8 cellular contexts compared by ENCODE assay signal in the genomic region with DNA sequence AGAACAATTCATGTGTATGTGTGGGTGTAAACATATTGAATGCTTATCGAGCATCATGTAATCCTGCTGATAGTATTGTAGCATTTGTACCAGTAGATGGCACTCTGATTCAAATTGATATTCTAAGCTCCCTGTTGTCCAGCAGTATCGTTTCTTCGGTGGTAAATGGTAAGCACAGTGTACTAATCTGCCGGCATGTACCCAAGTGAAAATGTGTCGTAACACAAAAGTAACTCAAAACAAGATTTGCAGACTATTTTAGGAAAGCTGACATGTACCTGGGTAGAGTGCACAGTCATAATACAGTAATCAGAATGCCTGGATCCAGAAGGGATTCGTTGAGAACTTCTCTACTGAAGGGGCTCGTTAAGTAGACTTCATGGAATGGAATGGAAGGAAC. TPM values are rescaled to one million over a fixed set of nuclear protein-coding genes. Genes with fewer than 3 reads are reported as not detected.
DNase-seq lines count a peak whose midpoint lies in the region; ATAC-seq and TF ChIP-seq lines count a peak whose summit lies in the region.

No MANE protein-coding gene starts in this region.

- H3K9me3 ChIP-seq in AG04450 (ENCODE audit: control insufficient read depth, insufficient read depth, low read length) (no peaks in the 10 kb centered on the region), right atrium auricular region (no peaks in the 10 kb centered on the region), skeletal muscle satellite cell (replicated peaks; ENCODE audit: low read length) (no peaks in the 10 kb centered on the region)

- H3K27ac ChIP-seq in AG04450 (ENCODE audit: low read depth, low read length) (no peak overlapping the region), HL-60 (replicated peaks) (no peak overlapping the region), right atrium auricular region (no peak overlapping the region)

- H3K4me1 ChIP-seq in right atrium auricular region: no peaks in the 10 kb centered on the region
- H3K4me1 ChIP-seq in skeletal muscle satellite cell (ENCODE audit: control insufficient read depth, insufficient read depth, low read length): no peaks in the 10 kb centered on the region

- H3K4me3 ChIP-seq in AG04450 (ENCODE audit: low read depth, low read length): no peak overlapping the region
- no peak overlapping the region for H3K4me3 ChIP-seq in HL-60 (replicated peaks; ENCODE audit: insufficient read depth, low read length)
- H3K4me3 ChIP-seq in right atrium auricular region: no peak overlapping the region
- peak overlapping the region; percentile 41 for H3K4me3 ChIP-seq in skeletal muscle satellite cell (ENCODE audit: low read length)

- peak; percentile 69 for ATAC-seq in GM18498 (IDR thresholded peaks at IDR 0.05; ENCODE audit: unreplicated experiment)

- CTCF ChIA-PET in AG04450 (lab: Charles Lee): interaction anchor here (0.6 to 1.5 kb wide), 26 partner anchors 13 to 1045 kb away, joined by 3 to 11 read pairs (median 3); partner anchors contain the start of gene ZNF280D

- peak overlapping the region; percentile 69 for H3K4me2 ChIP-seq in skeletal muscle satellite cell (ENCODE audit: low read length)

- POLR2A ChIA-PET in AG04450 (lab: Yijun Ruan, JAX): no interaction called here

- H3K9ac ChIP-seq in skeletal muscle satellite cell (ENCODE audit: low read depth, low read length): no peak overlapping the region

- no peaks in the 10 kb centered on the region for H3K36me3 ChIP-seq in right atrium auricular region
- no peaks in the 10 kb centered on the region for H3K36me3 ChIP-seq in skeletal muscle satellite cell (ENCODE audit: insufficient read depth, low read length)

- TF ChIP-seq CTCF in AG04450 (IDR thresholded peaks at IDR 0.05; ENCODE audit: low read depth, low read length): peak; percentile 72
- TF ChIP-seq CTCF in HL-60 (IDR thresholded peaks at IDR 0.05; ENCODE audit: insufficient read depth, low read length): peak; percentile 35
- peak; percentile 56 to 78 for TF ChIP-seq CTCF in right atrium auricular region (IDR thresholded peaks at IDR 0.05)

- peaks cover 9% of the 10 kb centered on the region for H3K27me3 ChIP-seq in AG04450 (ENCODE audit: control insufficient read depth, insufficient read depth, low read length)
- H3K27me3 ChIP-seq in HL-60 (ENCODE audit: insufficient read depth, poor library complexity, severe bottlenecking): no peaks in the 10 kb centered on the region
- H3K27me3 ChIP-seq in right atrium auricular region: no peaks in the 10 kb centered on the region
- H3K27me3 ChIP-seq in skeletal muscle satellite cell (ENCODE audit: control insufficient read depth, insufficient read depth, low read length): peaks cover 19% of the 10 kb centered on the region

- DNase-seq in AG04450 (ENCODE audit: low read depth, low spot score) (peak; percentile 55), HL-60 (ENCODE audit: low read depth in 1 of 2, low spot score in 1 of 2) (peak; percentile 25 to 39), NCI-H524 (lab: John Stamatoyannopoulos, UW) (peak; percentile 68 to 83), amniotic epithelial cell (ENCODE audit: low read depth) (peak; percentile 74), right atrium auricular region (ENCODE audit: low spot score) (no peak)
- DNase-seq in activated CD4-positive, CD25-positive, alpha-beta regulatory T cell treated with anti-CD3 and anti-CD28 coated beads, Interleukin-2, amount 50 U/mL, for 72 hours: no peak

RNA-seq across cellular contexts. Expression of gene MNS1, which starts 31.7 kb away (rescaled TPM):
- 1.3 and 1.9 TPM in 2 replicates for polyA plus RNA-seq in AG04450 (2011; rRNA removed)
- 0.37 and 0.87 TPM in 2 replicates for polyA minus RNA-seq in AG04450 (2011; rRNA and poly(A)+ RNA removed)
- total RNA-seq in right atrium auricular region: 1 to 10 TPM in 1 of 2 donors, under 1 TPM in 1; 0.51 to 2.0 TPM
- 1.8 and 2.4 TPM in 2 replicates for total RNA-seq in skeletal muscle satellite cell (2012; rRNA removed)

Comparison
In these comparisons a context has a peak if more than half of its experiments do, and no peak if none do; other contexts are left out.
1. DNase-seq: peak in AG04450 (single experiment), HL-60 (2 of 2), NCI-H524 (2 of 2) and amniotic epithelial cell (single experiment); none in right atrium auricular region (single experiment) and activated CD4-positive, CD25-positive, alpha-beta regulatory T cell treated with anti-CD3 and anti-CD28 coated beads, Interleukin-2, amount 50 U/mL, for 72 hours (single experiment).
2. Peak in every context shown above with its lines, with median percentiles within 50 percentile points of each other: CTCF ChIP-seq.